15 cellular contexts compared by ENCODE assay signal in genomic region chrX:49912086-49912485, GRCh38. TPM values are rescaled to one million over a fixed set of nuclear protein-coding genes. Genes with fewer than 3 reads are reported as not detected.
DNase-seq lines count a peak whose midpoint lies in the region; ATAC-seq, FAIRE-seq and TF ChIP-seq lines count a peak whose summit lies in the region.
"Had no signal": no experiment of that assay in that cellular context is flagged by ENCODE, and none has a peak within 500 bp of the region (broad histone marks: within the 10 kb centered on the region; RNA-seq: fewer than 3 reads in every experiment).

No MANE protein-coding gene starts in this region.

- peaks cover 19% of the 10 kb centered on the region for H3K4me1 ChIP-seq in HepG2 (ENCODE audit: insufficient read depth, low read length)
- H3K4me1 ChIP-seq in right lobe of liver, result no peaks in the 10 kb centered on the region
- no peaks in the 10 kb centered on the region for H3K4me1 ChIP-seq in aorta (ENCODE audit: control insufficient read depth in 1 of 2, insufficient read depth in 2 of 2, low read length in 2 of 2)
- H3K4me1 ChIP-seq: A549, BE2C had no signal

- H3K9me3 ChIP-seq in HepG2 (ENCODE audit: low read length) (no peaks in the 10 kb centered on the region), right lobe of liver (no peaks in the 10 kb centered on the region), aorta (ENCODE audit: control insufficient read depth, low read length) (no peaks in the 10 kb centered on the region)
- H3K9me3 ChIP-seq: A549, BE2C had no signal

- peak overlapping the region; percentile 36; the same call in 1 of the 2 replicates for H3K4me2 ChIP-seq in HepG2 (ENCODE audit: low read depth, low read length)
- H3K4me2 ChIP-seq: A549 had no signal

- TF ChIP-seq POLR2A in HepG2 (IDR thresholded peaks at IDR 0.05; ENCODE audit: insufficient read depth in 1 of 2, low read depth in 2 of 2, low read length in 2 of 2) (no peak), right lobe of liver (IDR thresholded peaks at IDR 0.05) (no peak)

- no peak overlapping the region for H3K27ac ChIP-seq in HepG2 (ENCODE audit: extremely low read length, insufficient read depth, low read length)
- H3K27ac ChIP-seq in right lobe of liver, result no peak overlapping the region
- H3K27ac ChIP-seq in aorta (ENCODE audit: low read depth in 1 of 2, low read length in 2 of 2), result no peak overlapping the region
- H3K27ac ChIP-seq: A549, C4-2B had no signal

- POLR2A ChIA-PET in HepG2 (lab: Yijun Ruan, JAX), result interaction anchor here (1.0 to 1.6 kb wide), 2 partner anchors 33 to 69 kb away, joined by 4 to 6 read pairs; partner anchors contain the start of gene USP27X

- no peak overlapping the region for H3K4me3 ChIP-seq in HepG2 (replicated peaks in 1 of 3; ENCODE audit: insufficient read depth in 1 of 3, low read depth in 2 of 3, low read length in 3 of 3)
- H3K4me3 ChIP-seq in right lobe of liver, result no peak overlapping the region
- H3K4me3 ChIP-seq in aorta (ENCODE audit: low read length in 2 of 2), result no peak overlapping the region
- H3K4me3 ChIP-seq: A549 had no signal

- DNase-seq in HepG2 (ENCODE audit: low spot score) (peak; percentile 23), right lobe of liver (no peak), NCI-H146 treated with DMSO at 0.1 percent for 48 hours (lab: John Stamatoyannopoulos, UW; ENCODE audit: unreplicated experiment) (peak; percentile 12), iPS-NIHi7 (ENCODE audit: extremely low spot score) (peak; percentile 18), aorta (no peak), left ventricle myocardium superior (no peak)
- DNase-seq: BE2C; CD4-positive, alpha-beta memory T cell; DND-41; GDM1; GOT3; H9 had no signal

- TF ChIP-seq CTCF in HepG2 (CRISPR knock-in tag; IDR thresholded peaks at IDR 0.05) (peak; percentile 78), right lobe of liver (IDR thresholded peaks at IDR 0.05) (no peak)

- WGBS in HepG2 (ENCODE audit: low lambda C conversion rate), result no CpG with 5 or more reads among the region's 3 CpGs
- no CpG with 5 or more reads among the region's 3 CpGs for WGBS in right lobe of liver (ENCODE audit: insufficient coverage, low coverage, low lambda C conversion rate, missing lambda C conversion rate)
- WGBS in aorta, 2 donors, result 72 to 88% methylated on average over 3 of the region's 3 CpGs

- BruUV-seq in HepG2 (replicated peaks; lab: Mats Ljungman, UMichigan), result no TSS peak

- TF ChIP-seq EP300 in HepG2 (IDR thresholded peaks at IDR 0.05; ENCODE audit: low read depth in 2 of 2, low read length in 2 of 2) (no peak), HepG2 (CRISPR knock-in tag; IDR thresholded peaks at IDR 0.05; ENCODE audit: borderline replicate concordance) (no peak)

- H2AFZ ChIP-seq in HepG2 (ENCODE audit: low read length), result no peak overlapping the region

- intact Hi-C loops in HepG2 (cut with micrococcal nuclease; ENCODE audit: unreplicated experiment) (loop anchor here (1.0 to 2.0 kb wide), 2 partner anchors 27 to 72 kb away; no protein-coding TSS in a partner anchor), right lobe of liver (cut with DNase I) (no loop called here), aorta (cut with DNase I) (no loop called here), left ventricle myocardium superior (cut with micrococcal nuclease) (no loop called here)

- no peaks in the 10 kb centered on the region for H3K79me2 ChIP-seq in HepG2 (ENCODE audit: insufficient read depth, low read length)

- no peak overlapping the region for H3K9ac ChIP-seq in HepG2 (ENCODE audit: insufficient read depth, low read depth, low read length)

- peak; percentile 48; the same call in 1 of the 2 replicates for TF ChIP-seq RAD21 in HepG2 (CRISPR knock-in tag; IDR thresholded peaks at IDR 0.05)

- H3K27me3 ChIP-seq in HepG2 (ENCODE audit: control insufficient read depth in 1 of 2, insufficient read depth in 2 of 2, low read length in 2 of 2) (no peaks in the 10 kb centered on the region), right lobe of liver (no peaks in the 10 kb centered on the region), aorta (ENCODE audit: control insufficient read depth in 1 of 2, insufficient read depth in 2 of 2, low read length in 1 of 2) (no peaks in the 10 kb centered on the region)
- H3K27me3 ChIP-seq: BE2C had no signal

- in situ Hi-C loops in HepG2 (cut with HindIII; ENCODE audit: extremely low pct_ligation_motif_present, low pct_unique_long_range_greater_than_20kb), result loop anchor here (5.0 to 25.0 kb wide), 3 partner anchors 70 to 675 kb away; no protein-coding TSS in a partner anchor

- FAIRE-seq in HepG2 (lab: Jason Lieb, UNC), result no peak
- FAIRE-seq: A549, GM12892 had no signal

- H3K36me3 ChIP-seq in HepG2 (replicated peaks in 1 of 2; ENCODE audit: control insufficient read depth in 1 of 2, insufficient read depth in 2 of 2, low read length in 2 of 2) (no peaks in the 10 kb centered on the region), right lobe of liver (no peaks in the 10 kb centered on the region), aorta (ENCODE audit: control insufficient read depth in 1 of 2, insufficient read depth in 2 of 2, low read length in 1 of 2) (no peaks in the 10 kb centered on the region)
- H3K36me3 ChIP-seq: BE2C had no signal

- CTCF ChIA-PET in HepG2 (lab: Yijun Ruan, JAX; ENCODE audit: low intra/inter-chr PET ratio, low total read pairs), result interaction anchor here (0.6 to 1.2 kb wide), 2 partner anchors 28 to 72 kb away, joined by 3 to 4 read pairs; no protein-coding TSS in a partner anchor

- ATAC-seq in HepG2, result peak; percentile 93
- ATAC-seq in right lobe of liver, result no peak
- ATAC-seq in aorta (ENCODE audit: low FRiP score), result no peak
- ATAC-seq in left ventricle myocardium superior, result no peak
- ATAC-seq: A549 had no signal

- H4K20me1 ChIP-seq in HepG2 (ENCODE audit: insufficient read depth, low read length), result no peaks in the 10 kb centered on the region

TF ChIP-seq in HepG2, 621 proteins besides CTCF, POLR2A, EP300 and RAD21 (continues in another document):
- TF ChIP-seq STAG1 (CRISPR knock-in tag; IDR thresholded peaks at IDR 0.05) (peak; percentile 84), POLR2G (IDR thresholded peaks at IDR 0.05; ENCODE audit: low read depth, low read length) (no peak), SRSF9 (IDR thresholded peaks at IDR 0.05; ENCODE audit: borderline replicate concordance, insufficient read depth, low read depth, low read length, poor library complexity, severe bottlenecking) (no peak), ZNF430 (CRISPR knock-in tag; IDR thresholded peaks at IDR 0.05) (no peak)

RNA-seq across cellular contexts. Expression of gene CLCN5, which starts 10.3 kb away (rescaled TPM):
- total RNA-seq in HepG2 (2016; rRNA removed; fragmentation: Illumina TruSeq; extraction: Trizol) (21.4 and 27.3 TPM in 2 replicates), right lobe of liver (10 to 100 TPM in 5 of 6 experiments, 1 to 10 TPM in 1; 9.7 to 26.5 (median 14.0) TPM), aorta (1 to 10 TPM; 4.8 to 9.4 TPM), left ventricle myocardium superior (2.3 TPM)
- total RNA-seq in HepG2 (2016; cell fraction: cytosol; rRNA removed; fragmentation: Illumina TruSeq; extraction: Trizol; ENCODE audit: low read depth), result 1.1 and 1.6 TPM in 2 replicates
- total RNA-seq in HepG2 (2016; cell fraction: insoluble cytoplasmic fraction; rRNA removed; fragmentation: Illumina TruSeq; extraction: Trizol), result 20.6 and 23.2 TPM in 2 replicates
- 5.2 and 5.6 TPM in 2 replicates for total RNA-seq in HepG2 (2016; cell fraction: membrane; rRNA removed; fragmentation: Illumina TruSeq; extraction: Trizol)
- 35.7 and 36.1 TPM in 2 replicates for total RNA-seq in HepG2 (2016; cell fraction: nucleus; rRNA removed; fragmentation: Illumina TruSeq; extraction: Trizol)
- polyA plus RNA-seq in HepG2 (2011; rRNA removed) (6.6 and 7.8 TPM in 2 replicates), aorta (1 to 10 TPM in 1 of 2 donors, under 1 TPM in 1; 0.88 to 1.0 TPM)
- polyA plus RNA-seq in HepG2 (2011; cell fraction: cytosol; rRNA removed), result 5.4 and 7.7 TPM in 2 replicates
- 4.9 and 5.4 TPM in 2 replicates for polyA plus RNA-seq in HepG2 (2011; cell fraction: nucleus; rRNA removed)
- polyA plus RNA-seq in HepG2 (2012), result 6.8 and 10.6 TPM in 2 replicates
- polyA plus RNA-seq in HepG2 (2016; cell fraction: cytosol; fragmentation: Illumina TruSeq; extraction: Trizol; ENCODE audit: low read depth), result 0.44 and 0.86 TPM in 2 replicates
- 6.9 TPM in 2 replicates for polyA plus RNA-seq in HepG2 (2016; cell fraction: insoluble cytoplasmic fraction; fragmentation: Illumina TruSeq; extraction: Trizol; ENCODE audit: low read depth)
- polyA plus RNA-seq in HepG2 (2016; cell fraction: membrane; fragmentation: Illumina TruSeq; extraction: Trizol; ENCODE audit: low read depth), result 0.86 and 1.1 TPM in 2 replicates
- polyA plus RNA-seq in HepG2 (2016; cell fraction: nucleus; fragmentation: Illumina TruSeq; extraction: Trizol; ENCODE audit: insufficient read depth, low read depth), result 17.4 and 20.1 TPM in 2 replicates
- polyA minus RNA-seq in HepG2 (2011; rRNA and poly(A)+ RNA removed; ENCODE audit: low replicate concordance), result 15.8 and 46.6 TPM in 2 replicates
- 24.0 and 27.5 TPM in 2 replicates for polyA minus RNA-seq in HepG2 (2011; cell fraction: cytosol; rRNA and poly(A)+ RNA removed)
- polyA minus RNA-seq in HepG2 (2011; cell fraction: nucleus; rRNA and poly(A)+ RNA removed), result 15.6 and 23.0 TPM in 2 replicates

RNA-seq across cellular contexts. Expression of gene USP27X, which starts 32.8 kb away (rescaled TPM):
- 7.2 and 7.5 TPM in 2 replicates for total RNA-seq in HepG2 (2016; rRNA removed; fragmentation: Illumina TruSeq; extraction: Trizol)
- 0.81 and 1.5 TPM in 2 replicates for total RNA-seq in HepG2 (2016; cell fraction: cytosol; rRNA removed; fragmentation: Illumina TruSeq; extraction: Trizol; ENCODE audit: low read depth)
- 7.1 and 8.1 TPM in 2 replicates for total RNA-seq in HepG2 (2016; cell fraction: insoluble cytoplasmic fraction; rRNA removed; fragmentation: Illumina TruSeq; extraction: Trizol)
- 3.4 and 4.1 TPM in 2 replicates for total RNA-seq in HepG2 (2016; cell fraction: membrane; rRNA removed; fragmentation: Illumina TruSeq; extraction: Trizol)
- 4.4 and 4.6 TPM in 2 replicates for total RNA-seq in HepG2 (2016; cell fraction: nucleus; rRNA removed; fragmentation: Illumina TruSeq; extraction: Trizol)
- polyA plus RNA-seq in HepG2 (2011; rRNA removed), result 9.7 and 12.5 TPM in 2 replicates
- polyA plus RNA-seq in HepG2 (2011; cell fraction: cytosol; rRNA removed), result 7.9 and 13.0 TPM in 2 replicates
- polyA plus RNA-seq in HepG2 (2011; cell fraction: nucleus; rRNA removed), result 4.0 and 5.1 TPM in 2 replicates
- 12.7 and 16.0 TPM in 2 replicates for polyA plus RNA-seq in HepG2 (2012)
- polyA plus RNA-seq in HepG2 (2016; cell fraction: cytosol; fragmentation: Illumina TruSeq; extraction: Trizol; ENCODE audit: low read depth), result 0.68 and 0.98 TPM in 2 replicates
- 9.4 and 10.4 TPM in 2 replicates for polyA plus RNA-seq in HepG2 (2016; cell fraction: insoluble cytoplasmic fraction; fragmentation: Illumina TruSeq; extraction: Trizol; ENCODE audit: low read depth)
- polyA plus RNA-seq in HepG2 (2016; cell fraction: membrane; fragmentation: Illumina TruSeq; extraction: Trizol; ENCODE audit: low read depth), result 2.1 and 2.3 TPM in 2 replicates
- polyA plus RNA-seq in HepG2 (2016; cell fraction: nucleus; fragmentation: Illumina TruSeq; extraction: Trizol; ENCODE audit: insufficient read depth, low read depth), result 5.3 TPM in 2 replicates
- 0.63 and 22.8 TPM in 2 replicates for polyA minus RNA-seq in HepG2 (2011; rRNA and poly(A)+ RNA removed; ENCODE audit: low replicate concordance)
- polyA minus RNA-seq in HepG2 (2011; cell fraction: cytosol; rRNA and poly(A)+ RNA removed), result 8.8 and 9.9 TPM in 2 replicates
- 10.0 and 11.4 TPM in 2 replicates for polyA minus RNA-seq in HepG2 (2011; cell fraction: nucleus; rRNA and poly(A)+ RNA removed)
- 1 to 10 TPM in 4 of 6 experiments, under 1 TPM in 2; 0.68 to 1.5 (median 1.2) TPM for total RNA-seq in right lobe of liver
- 1 to 10 TPM; 3.9 TPM for total RNA-seq in aorta
- polyA plus RNA-seq in aorta, result 1 to 10 TPM; 2.1 to 4.1 TPM
- 1.9 TPM for total RNA-seq in left ventricle myocardium superior

Comparison
In these comparisons a context has a peak if more than half of its experiments do, and no peak if none do; other contexts are left out.
1. DNase-seq: peak in HepG2 (single experiment), NCI-H146 treated with DMSO at 0.1 percent for 48 hours (single experiment) and iPS-NIHi7 (single experiment); none in right lobe of liver (0 of 3), aorta (0 of 2) and left ventricle myocardium superior (single experiment).